ENCODE assay signal across 13 cellular contexts in the genomic region with DNA sequence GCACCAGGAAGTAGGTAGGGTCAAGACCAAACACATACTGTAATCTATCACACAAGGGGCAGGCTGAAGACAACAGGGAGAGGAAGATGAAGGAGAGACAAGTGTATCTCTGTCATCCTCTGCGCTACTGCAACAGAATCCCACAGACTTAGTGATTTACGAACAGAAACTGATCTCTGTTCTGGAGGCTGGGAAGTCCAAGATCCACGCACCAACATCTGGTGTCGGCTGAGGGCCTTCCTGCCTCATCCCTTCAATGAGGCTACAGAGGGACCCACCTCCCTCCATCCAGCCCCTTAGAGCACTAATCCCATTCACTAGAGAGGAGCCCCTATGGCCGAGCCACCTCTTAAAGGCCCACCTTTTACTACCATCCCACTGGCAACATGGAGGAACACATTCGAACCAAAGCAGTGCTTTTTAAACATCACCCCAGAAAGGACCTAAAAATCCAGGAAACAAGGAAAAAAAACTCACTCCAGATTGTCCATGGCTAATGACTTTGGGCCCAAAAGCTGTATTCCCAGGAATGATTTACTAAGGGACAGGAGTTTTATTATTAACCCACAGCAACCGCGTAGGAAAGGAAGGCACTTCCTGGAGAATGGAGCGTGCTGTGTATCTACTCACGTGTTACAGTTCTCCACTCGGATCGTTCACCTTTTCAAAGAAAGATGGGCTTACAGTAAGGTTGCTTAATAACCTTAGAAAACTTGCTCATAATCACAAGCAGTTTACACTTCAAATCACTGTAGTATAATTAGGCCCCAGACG. TPM values are rescaled to one million over a fixed set of nuclear protein-coding genes. Genes with fewer than 3 reads are reported as not detected.
DNase-seq lines count a peak whose midpoint lies in the region; ATAC-seq and TF ChIP-seq lines count a peak whose summit lies in the region.
"Had no signal": no experiment of that assay in that cellular context is flagged by ENCODE, and none has a peak within 500 bp of the region (broad histone marks: within the 10 kb centered on the region; RNA-seq: fewer than 3 reads in every experiment).

No MANE protein-coding gene starts in this region.

- H3K9me3 ChIP-seq in cardiac muscle cell (ENCODE audit: low read depth) = no peaks in the 10 kb centered on the region
- H3K9me3 ChIP-seq: ovary had no signal

- peaks cover 16% of the 10 kb centered on the region for H3K27me3 Mint-ChIP-seq in type B pancreatic cell
- H3K27me3 Mint-ChIP-seq in natural killer cell treated with Interleukin-12 subunit alpha and Interleukin-12 subunit beta and Interleukin-15 and Interleukin-18, amount 100 ng/mL, for 72 hours = no peaks in the 10 kb centered on the region
- H3K27me3 Mint-ChIP-seq: B cell had no signal

- peaks cover 18% of the 10 kb centered on the region for H3K36me3 ChIP-seq in cardiac muscle cell
- H3K36me3 ChIP-seq: ovary had no signal

- H3K4me3 Mint-ChIP-seq in type B pancreatic cell = peak overlapping the region; percentile 59
- no peak overlapping the region for H3K4me3 Mint-ChIP-seq in natural killer cell treated with Interleukin-12 subunit alpha and Interleukin-12 subunit beta and Interleukin-15 and Interleukin-18, amount 100 ng/mL, for 72 hours
- H3K4me3 Mint-ChIP-seq: B cell, memory B cell had no signal

- peaks cover 57% of the 10 kb centered on the region for H3K4me1 ChIP-seq in cardiac muscle cell (ENCODE audit: low read depth)

- no peak for DNase-seq in cardiac muscle cell (ENCODE audit: low read depth in 1 of 2, low spot score in 1 of 2)
- DNase-seq in left cardiac atrium = no peak
- peak; percentile 57 for DNase-seq in kidney glomerular epithelial cell (lab: John Stamatoyannopoulos, UW)
- DNase-seq in type B pancreatic cell (ENCODE audit: extremely low spot score, unreplicated experiment) = no peak
- DNase-seq in ecto neural progenitor cell (ENCODE audit: low spot score) = no peak
- no peak for DNase-seq in KG1 (lab: John Stamatoyannopoulos, UW)
- no peak for DNase-seq in natural killer cell treated with Interleukin-12 subunit alpha and Interleukin-12 subunit beta and Interleukin-15 and Interleukin-18, amount 100 ng/mL, for 72 hours (ENCODE audit: low spot score)
- DNase-seq: NCI-H1417; ovary; stimulated activated CD8-positive, alpha-beta memory T cell treated with anti-CD3 and anti-CD28 coated beads, Interleukin-4, amount 100 ng/mL, for 48 hours had no signal

- intact Hi-C loops in left cardiac atrium (cut with DNase I) = loop anchor here in 1 of 2 donors (5.0 kb wide), 1 partner anchor 45 kb away; no protein-coding TSS in a partner anchor

- H3K4me3 ChIP-seq in cardiac muscle cell = peak overlapping the region; percentile 97
- H3K4me3 ChIP-seq: ovary had no signal

- H3K27ac Mint-ChIP-seq in type B pancreatic cell = no peak overlapping the region
- H3K27ac Mint-ChIP-seq in natural killer cell treated with Interleukin-12 subunit alpha and Interleukin-12 subunit beta and Interleukin-15 and Interleukin-18, amount 100 ng/mL, for 72 hours = peak overlapping the region in 1 of 2 donors; percentile 45
- H3K27ac Mint-ChIP-seq: B cell, memory B cell had no signal

- peaks cover 27% of the 10 kb centered on the region for H3K4me1 Mint-ChIP-seq in type B pancreatic cell (ENCODE audit: unreplicated experiment)
- H3K4me1 Mint-ChIP-seq in natural killer cell treated with Interleukin-12 subunit alpha and Interleukin-12 subunit beta and Interleukin-15 and Interleukin-18, amount 100 ng/mL, for 72 hours (ENCODE audit: low read depth in 2 of 2) = peaks cover 44 to 49% of the 10 kb centered on the region in 2 donors

- no peaks in the 10 kb centered on the region for H3K9me3 Mint-ChIP-seq in type B pancreatic cell
- no peaks in the 10 kb centered on the region for H3K9me3 Mint-ChIP-seq in natural killer cell treated with Interleukin-12 subunit alpha and Interleukin-12 subunit beta and Interleukin-15 and Interleukin-18, amount 100 ng/mL, for 72 hours
- H3K9me3 Mint-ChIP-seq: memory B cell had no signal

- H3K36me3 Mint-ChIP-seq in type B pancreatic cell = peaks cover 12% of the 10 kb centered on the region
- H3K36me3 Mint-ChIP-seq in natural killer cell treated with Interleukin-12 subunit alpha and Interleukin-12 subunit beta and Interleukin-15 and Interleukin-18, amount 100 ng/mL, for 72 hours = no peaks in the 10 kb centered on the region

- no peak overlapping the region for H3K27ac ChIP-seq in cardiac muscle cell
- H3K27ac ChIP-seq in VCaP = peak overlapping the region; percentile 82

- H3K27me3 ChIP-seq in cardiac muscle cell = no peaks in the 10 kb centered on the region
- H3K27me3 ChIP-seq: ovary had no signal

- TF ChIP-seq CTCF in cardiac muscle cell (IDR thresholded peaks at IDR 0.05; ENCODE audit: low read depth, low read length) = no peak
- no peak for TF ChIP-seq CTCF in VCaP (conservative IDR thresholded peaks at IDR 0.05)
- TF ChIP-seq CTCF in type B pancreatic cell (conservative IDR thresholded peaks at IDR 0.05) = no peak

- ATAC-seq in left cardiac atrium = no peak
- ATAC-seq in natural killer cell treated with Interleukin-12 subunit alpha and Interleukin-12 subunit beta and Interleukin-15 and Interleukin-18, amount 100 ng/mL, for 72 hours = no peak

RNA-seq across cellular contexts. Expression of a gene that starts 4.2 kb away (rescaled TPM):
- total RNA-seq in cardiac muscle cell (1,301 and 1,791 TPM in 2 replicates), left cardiac atrium (10 to 100 TPM; 67.1 to 87.1 TPM), type B pancreatic cell (ENCODE audit: low replicate concordance) (24.2 and 30.2 TPM in 2 replicates)
- polyA plus RNA-seq in cardiac muscle cell = 675 and 686 TPM in 2 replicates
- 10 to 100 TPM; 20.5 to 82.2 TPM for total RNA-seq in natural killer cell treated with Interleukin-12 subunit alpha and Interleukin-12 subunit beta and Interleukin-15 and Interleukin-18, amount 100 ng/mL, for 72 hours

Comparison
In these comparisons a context has a peak if more than half of its experiments do, and no peak if none do; other contexts are left out.
1. RNA of a gene that starts 4.2 kb away (total RNA-seq): 1,301 to 1,791 TPM in cardiac muscle cell; 67.1 to 87.1 TPM in left cardiac atrium, 20.5 to 82.2 TPM in natural killer cell treated with Interleukin-12 subunit alpha and Interleukin-12 subunit beta and Interleukin-15 and Interleukin-18, amount 100 ng/mL, for 72 hours and 24.2 to 30.2 TPM in type B pancreatic cell; every median in the first group is over 10 times any median in the second.